1 cellular context compared by ENCODE assay signal in genomic region chr2:166803314-166803986, GRCh38.
TF ChIP-seq lines count a peak whose summit lies in the region.

No MANE protein-coding gene starts in this region.

TF ChIP-seq in GM23338, 12 proteins besides CTCF, POLR2A, EP300 and RAD21 (continued from another document):
- no peak for TF ChIP-seq ZNF462 (CRISPR knock-in tag; IDR thresholded peaks at IDR 0.05)
- TF ChIP-seq NANOG (IDR thresholded peaks at IDR 0.05; ENCODE audit: borderline replicate concordance), result no peak
- TF ChIP-seq CREB1 (CRISPR knock-in tag; IDR thresholded peaks at IDR 0.05; ENCODE audit: low read depth), result no peak
